1 cellular context compared by ENCODE assay signal in genomic region chr19:35279985-35280821, GRCh38.
A peak's percentile ranks its signal among the peaks of the same experiment; 100 is the strongest.
TF ChIP-seq lines count a peak whose summit lies in the region.

No MANE protein-coding gene starts in this region.

TF ChIP-seq in HepG2, 621 proteins besides CTCF, POLR2A, EP300 and RAD21 (continued from another document and continues in another):
- TF ChIP-seq ZFP91 (CRISPR knock-in tag; IDR thresholded peaks at IDR 0.05; ENCODE audit: borderline replicate concordance) = peak; percentile 77
- TF ChIP-seq PHF8 (CRISPR knock-in tag; IDR thresholded peaks at IDR 0.05) = no peak
- no peak for TF ChIP-seq CREBL2 (CRISPR knock-in tag; IDR thresholded peaks at IDR 0.05; ENCODE audit: borderline replicate concordance)
- peak; percentile 95 for TF ChIP-seq AGO2 (optimal IDR thresholded peaks at IDR 0.05; ENCODE audit: low read depth, low read length)
- TF ChIP-seq HDAC1 (CRISPR knock-in tag; IDR thresholded peaks at IDR 0.05) = no peak
- no peak for TF ChIP-seq ZNF747 (CRISPR knock-in tag; IDR thresholded peaks at IDR 0.05; ENCODE audit: borderline replicate concordance)
- 0 out of 2 replicates have a peak, but pooled peaks have one; percentile 49 for TF ChIP-seq PPARG (CRISPR knock-in tag; conservative IDR thresholded peaks at IDR 0.05)
- no peak for TF ChIP-seq ZNF496 (CRISPR knock-in tag; IDR thresholded peaks at IDR 0.05; ENCODE audit: insufficient replicate concordance)
- no peak for TF ChIP-seq PLRG1 (conservative IDR thresholded peaks at IDR 0.05)
- TF ChIP-seq ZFX (CRISPR knock-in tag; IDR thresholded peaks at IDR 0.05; ENCODE audit: low read depth) = peak; percentile 70
- no peak for TF ChIP-seq HINFP (CRISPR knock-in tag; IDR thresholded peaks at IDR 0.05; ENCODE audit: low read depth)
- no peak for TF ChIP-seq SRF (IDR thresholded peaks at IDR 0.05; ENCODE audit: low read depth, low read length)
- TF ChIP-seq ZNF816 (CRISPR knock-in tag; IDR thresholded peaks at IDR 0.05; ENCODE audit: borderline replicate concordance) = no peak
- 0 out of 2 replicates have a peak, but pooled peaks have one; percentile 30 for TF ChIP-seq GMEB1 (CRISPR knock-in tag; IDR thresholded peaks at IDR 0.05; ENCODE audit: borderline replicate concordance)
- no peak for TF ChIP-seq ATF7 (IDR thresholded peaks at IDR 0.05)
- peak; percentile 70; the same call in 1 of the 2 replicates for TF ChIP-seq ATF7 (CRISPR knock-in tag; IDR thresholded peaks at IDR 0.05)
- TF ChIP-seq ZNF138 (CRISPR knock-in tag; IDR thresholded peaks at IDR 0.05; ENCODE audit: low read depth) = no peak
- TF ChIP-seq HIC2 (CRISPR knock-in tag; IDR thresholded peaks at IDR 0.05; ENCODE audit: low read depth) = 0 out of 2 replicates have a peak, but pooled peaks have one; percentile 68
- TF ChIP-seq HIVEP1 (CRISPR knock-in tag; IDR thresholded peaks at IDR 0.05) = 0 out of 2 replicates have a peak, but pooled peaks have one; percentile 48
- TF ChIP-seq ZC3H13 (CRISPR knock-in tag; IDR thresholded peaks at IDR 0.05) = peak; percentile 42; the same call in 1 of the 2 replicates
- peak; percentile 31; the same call in 1 of the 2 replicates for TF ChIP-seq FOSL2 (CRISPR knock-in tag; IDR thresholded peaks at IDR 0.05)
- TF ChIP-seq KIAA2018 (CRISPR knock-in tag; IDR thresholded peaks at IDR 0.05; ENCODE audit: borderline replicate concordance) = no peak
- no peak for TF ChIP-seq ZFAT (CRISPR knock-in tag; conservative IDR thresholded peaks at IDR 0.05)
- 0 out of 2 replicates have a peak, but pooled peaks have one; percentile 19 for TF ChIP-seq ZNF777 (CRISPR knock-in tag; IDR thresholded peaks at IDR 0.05)
- peak; percentile 70 for TF ChIP-seq NFYB (CRISPR knock-in tag; IDR thresholded peaks at IDR 0.05)
- TF ChIP-seq JUN (CRISPR knock-in tag; IDR thresholded peaks at IDR 0.05) = no peak
- TF ChIP-seq ZNF768 (CRISPR knock-in tag; IDR thresholded peaks at IDR 0.05) = no peak
- no peak for TF ChIP-seq ZNF549 (CRISPR knock-in tag; IDR thresholded peaks at IDR 0.05)
- TF ChIP-seq SP5 (CRISPR knock-in tag; IDR thresholded peaks at IDR 0.05; ENCODE audit: borderline replicate concordance, low read depth) = peak; percentile 54; the same call in 1 of the 2 replicates
- TF ChIP-seq ZNF34 (CRISPR knock-in tag; IDR thresholded peaks at IDR 0.05; ENCODE audit: borderline replicate concordance) = no peak
- TF ChIP-seq ZNF362 (CRISPR knock-in tag; IDR thresholded peaks at IDR 0.05; ENCODE audit: borderline replicate concordance) = peak; percentile 61; the same call in 1 of the 2 replicates
- no peak for TF ChIP-seq ARHGAP35 (CRISPR knock-in tag; IDR thresholded peaks at IDR 0.05; ENCODE audit: borderline replicate concordance)
- TF ChIP-seq JUNB (CRISPR knock-in tag; IDR thresholded peaks at IDR 0.05; ENCODE audit: borderline replicate concordance) = no peak
- no peak for TF ChIP-seq ZNF335 (CRISPR knock-in tag; IDR thresholded peaks at IDR 0.05)
- TF ChIP-seq POLR2AphosphoS2 (IDR thresholded peaks at IDR 0.05; ENCODE audit: low read depth, low read length) = no peak
- TF ChIP-seq ZNF788 (CRISPR knock-in tag; IDR thresholded peaks at IDR 0.05; ENCODE audit: borderline replicate concordance) = peak; percentile 55; the same call in 1 of the 2 replicates
- TF ChIP-seq RAD51 (IDR thresholded peaks at IDR 0.05; ENCODE audit: borderline replicate concordance) = no peak
- 0 out of 2 replicates have a peak, but pooled peaks have one; percentile 18 for TF ChIP-seq ZNF430 (CRISPR knock-in tag; IDR thresholded peaks at IDR 0.05)
- TF ChIP-seq ZNF253 (CRISPR knock-in tag; IDR thresholded peaks at IDR 0.05; ENCODE audit: borderline replicate concordance) = no peak
- no peak for TF ChIP-seq CEBPZ (IDR thresholded peaks at IDR 0.05; ENCODE audit: low read length)
- 0 out of 2 replicates have a peak, but pooled peaks have one; percentile 29 for TF ChIP-seq ZNF543 (CRISPR knock-in tag; IDR thresholded peaks at IDR 0.05)
